15 cellular contexts compared by ENCODE assay signal in the genomic region with DNA sequence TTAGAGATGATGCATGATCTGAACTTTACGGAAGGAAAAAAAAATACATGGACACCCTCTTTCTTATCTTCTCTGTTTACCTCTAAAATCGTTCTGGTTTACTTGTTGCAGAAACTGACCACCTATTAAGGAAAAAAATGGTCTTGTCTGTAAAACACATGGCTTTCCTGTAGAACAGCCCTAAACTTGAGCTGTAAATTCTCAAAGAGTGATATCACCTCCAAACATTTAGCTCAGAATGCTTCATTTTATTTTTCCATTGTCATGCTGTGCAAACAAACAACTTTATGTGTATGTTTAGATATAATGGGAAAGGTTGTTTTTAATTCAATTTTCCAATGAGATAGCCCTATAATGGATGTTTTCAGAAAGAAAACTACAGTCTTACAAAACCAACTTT.
"Had no signal": no experiment of that assay in that cellular context is flagged by ENCODE, and none has a peak within 500 bp of the region (broad histone marks: within the 10 kb centered on the region; RNA-seq: fewer than 3 reads in every experiment).

No MANE protein-coding gene starts in this region.

- H3K9me3 ChIP-seq: adrenal gland, esophagus muscularis mucosa, thoracic aorta had no signal

- H3K4me1 ChIP-seq: adrenal gland had no signal

- H3K36me3 ChIP-seq: adrenal gland, esophagus muscularis mucosa, thoracic aorta had no signal

- H3K36me3 Mint-ChIP-seq: stimulated activated effector memory CD8-positive, alpha-beta T cell treated with anti-CD3 and anti-CD28 coated beads, Interleukin-12 subunit alpha, Interleukin-12 subunit beta, amount 100 ng/mL, for 72 hours had no signal

- H3K4me3 Mint-ChIP-seq: activated CD4-positive, alpha-beta memory T cell treated with anti-CD3 and anti-CD28 coated beads, Interleukin-2, amount 10 ng/mL, durations not matched to agents 7 days and 5 days; activated T-cell treated with anti-CD3 and anti-CD28 coated beads, Interleukin-2, amount 50 U/mL, for 24 hours; neural crest cell; stimulated activated effector memory CD8-positive, alpha-beta T cell treated with anti-CD3 and anti-CD28 coated beads, Interleukin-12 subunit alpha, Interleukin-12 subunit beta, amount 100 ng/mL, for 72 hours had no signal

- H3K27ac ChIP-seq: adrenal gland, esophagus muscularis mucosa, thoracic aorta had no signal

- ATAC-seq: sciatic nerve; stimulated activated effector memory CD8-positive, alpha-beta T cell treated with anti-CD3 and anti-CD28 coated beads, Interleukin-12 subunit alpha, Interleukin-12 subunit beta, amount 100 ng/mL, for 72 hours had no signal

- H3K4me1 Mint-ChIP-seq: activated CD4-positive, alpha-beta memory T cell treated with anti-CD3 and anti-CD28 coated beads, Interleukin-2, amount 10 ng/mL, durations not matched to agents 7 days and 5 days; stimulated activated effector memory CD8-positive, alpha-beta T cell treated with anti-CD3 and anti-CD28 coated beads, Interleukin-12 subunit alpha, Interleukin-12 subunit beta, amount 100 ng/mL, for 72 hours had no signal

- H3K27ac Mint-ChIP-seq: activated CD4-positive, alpha-beta memory T cell treated with anti-CD3 and anti-CD28 coated beads, Interleukin-2, amount 10 ng/mL, durations not matched to agents 7 days and 5 days; activated T-cell treated with anti-CD3 and anti-CD28 coated beads, Interleukin-2, amount 50 U/mL, for 24 hours; stimulated activated effector memory CD8-positive, alpha-beta T cell treated with anti-CD3 and anti-CD28 coated beads, Interleukin-12 subunit alpha, Interleukin-12 subunit beta, amount 100 ng/mL, for 72 hours had no signal

- DNase-seq: activated CD4-positive, alpha-beta memory T cell treated with anti-CD3 and anti-CD28 coated beads, Interleukin-2, amount 10 ng/mL, durations not matched to agents 7 days and 5 days; activated CD4-positive, alpha-beta T cell treated with anti-CD3 and anti-CD28 coated beads for 4 hours; activated effector memory CD4-positive, alpha-beta T cell treated with Interleukin-2 at 50 U/mL for 16 hours; activated naive CD4-positive, alpha-beta T cell treated with anti-CD3 and anti-CD28 coated beads, Interleukin-2, amount 50 U/mL, for 16 hours; activated T-cell treated with anti-CD3 and anti-CD28 coated beads, Interleukin-2, amount 50 U/mL, for 24 hours; adrenal gland; head of caudate nucleus; midbrain; stimulated activated CD4-positive, alpha-beta T cell treated with anti-CD3 and anti-CD28 coated beads, Interleukin-12 subunit alpha, Interleukin-12 subunit beta, amount 100 ng/mL, for 4 hours; T-helper 2 cell had no signal

- H3K27me3 Mint-ChIP-seq: activated CD4-positive, alpha-beta memory T cell treated with anti-CD3 and anti-CD28 coated beads, Interleukin-2, amount 10 ng/mL, durations not matched to agents 7 days and 5 days had no signal

- H3K4me3 ChIP-seq: adrenal gland, esophagus muscularis mucosa, thoracic aorta had no signal

- H3K9me3 Mint-ChIP-seq: activated CD4-positive, alpha-beta memory T cell treated with anti-CD3 and anti-CD28 coated beads, Interleukin-2, amount 10 ng/mL, durations not matched to agents 7 days and 5 days; activated T-cell treated with anti-CD3 and anti-CD28 coated beads, Interleukin-2, amount 50 U/mL, for 24 hours; stimulated activated effector memory CD8-positive, alpha-beta T cell treated with anti-CD3 and anti-CD28 coated beads, Interleukin-12 subunit alpha, Interleukin-12 subunit beta, amount 100 ng/mL, for 72 hours had no signal
